ENCODE assay signal across 8 cellular contexts in genomic region chrX:283115-283845, GRCh38. TPM values are rescaled to one million over a fixed set of nuclear protein-coding genes. Genes with fewer than 3 reads are reported as not detected.
DNase-seq lines count a peak whose midpoint lies in the region; ATAC-seq and TF ChIP-seq lines count a peak whose summit lies in the region.

No MANE protein-coding gene starts in this region.

- H2AFZ ChIP-seq in neuron (ENCODE audit: low read depth, low read length) = no peak overlapping the region

- peak overlapping the region; percentile 94 to 96 (median 96) for H3K27ac Mint-ChIP-seq in CD4-positive, CD25-positive, alpha-beta regulatory T cell

- H3K36me3 ChIP-seq in CD4-positive, CD25-positive, alpha-beta regulatory T cell (ENCODE audit: control insufficient read depth, insufficient read depth, low read length) = peaks cover 9% of the 10 kb centered on the region
- H3K36me3 ChIP-seq in HUES6 (ENCODE audit: control insufficient read depth, insufficient read depth, low read length) (peaks cover 42% of the 10 kb centered on the region), neuron (ENCODE audit: insufficient read depth, low read length) (peaks cover 29% of the 10 kb centered on the region)

- peak overlapping the region; percentile 73 for H3K27ac ChIP-seq in CD4-positive, CD25-positive, alpha-beta regulatory T cell (ENCODE audit: insufficient read depth, low read length, poor library complexity, severe bottlenecking)
- H3K27ac ChIP-seq in HUES6 (ENCODE audit: low read depth, low read length) = no peak overlapping the region

- peaks cover 2% of the 10 kb centered on the region for H3K27me3 Mint-ChIP-seq in CD4-positive, CD25-positive, alpha-beta regulatory T cell

- peaks cover 15% of the 10 kb centered on the region for H3K36me3 Mint-ChIP-seq in CD4-positive, CD25-positive, alpha-beta regulatory T cell

- no peaks in the 10 kb centered on the region for H3K9me3 ChIP-seq in CD4-positive, CD25-positive, alpha-beta regulatory T cell (ENCODE audit: control insufficient read depth in 2 of 2, low read length in 2 of 2)
- H3K9me3 ChIP-seq in HUES6 (ENCODE audit: control insufficient read depth, insufficient read depth, low read depth, low read length) = no peaks in the 10 kb centered on the region
- H3K9me3 ChIP-seq in neuron (ENCODE audit: low read length) = no peaks in the 10 kb centered on the region

- H3K4me3 Mint-ChIP-seq in CD4-positive, CD25-positive, alpha-beta regulatory T cell = peak overlapping the region; percentile 95 to 97 (median 96)

- H3K27me3 ChIP-seq in CD4-positive, CD25-positive, alpha-beta regulatory T cell (ENCODE audit: control insufficient read depth, insufficient read depth, low read length) = no peaks in the 10 kb centered on the region
- H3K27me3 ChIP-seq in HUES6 (ENCODE audit: control insufficient read depth, insufficient read depth, low read length) (no peaks in the 10 kb centered on the region), neuron (ENCODE audit: insufficient read depth, low read length) (no peaks in the 10 kb centered on the region)

- H3K4me3 ChIP-seq in CD4-positive, CD25-positive, alpha-beta regulatory T cell (ENCODE audit: low read depth, low read length) = peak overlapping the region; percentile 70
- H3K4me3 ChIP-seq in HUES6 (ENCODE audit: low read depth, low read length) (peak overlapping the region; percentile 58), fibroblast of the aortic adventitia (ENCODE audit: low read depth, low read length) (peak overlapping the region; percentile 77), neuron (ENCODE audit: low read length) (peak overlapping the region; percentile 78)

- DNase-seq in CD4-positive, CD25-positive, alpha-beta regulatory T cell = peak; percentile 85 to 94 (median 86)
- DNase-seq in activated T-cell treated with anti-CD3 and anti-CD28 coated beads for 24 hours (ENCODE audit: low read depth) = peak; percentile 90
- DNase-seq in fibroblast of the aortic adventitia (ENCODE audit: low read depth) = peak; percentile 84
- peak; percentile 94 for DNase-seq in superior temporal gyrus (ENCODE audit: extremely low spot score)
- no peak for DNase-seq in hippocampal formation (lab: John Stamatoyannopoulos, UW)

- peak; percentile 100 for ATAC-seq in CD4-positive, CD25-positive, alpha-beta regulatory T cell (ENCODE audit: low read depth in 2 of 2)
- peak; percentile 97 for ATAC-seq in GM21390 (IDR thresholded peaks at IDR 0.05; ENCODE audit: unreplicated experiment)

- H3K4me1 Mint-ChIP-seq in CD4-positive, CD25-positive, alpha-beta regulatory T cell = peaks cover 0 to 51% (median 21%) of the 10 kb centered on the region in 4 donors

- no peaks in the 10 kb centered on the region for H3K4me1 ChIP-seq in CD4-positive, CD25-positive, alpha-beta regulatory T cell (ENCODE audit: control insufficient read depth, insufficient read depth, low read length, poor library complexity, severe bottlenecking)
- H3K4me1 ChIP-seq in HUES6 (ENCODE audit: control insufficient read depth, insufficient read depth, low read length) = peaks cover 9% of the 10 kb centered on the region
- H3K4me1 ChIP-seq in neuron (ENCODE audit: insufficient read depth, low read length) = peaks cover 6% of the 10 kb centered on the region

- peak overlapping the region; percentile 83 for H3K9ac ChIP-seq in HUES6 (ENCODE audit: low read length)

- no peaks in the 10 kb centered on the region for H3K9me3 Mint-ChIP-seq in CD4-positive, CD25-positive, alpha-beta regulatory T cell

- no peak for TF ChIP-seq CTCF in fibroblast of the aortic adventitia (IDR thresholded peaks at IDR 0.05; ENCODE audit: insufficient read depth, low read length)

RNA-seq across cellular contexts. Expression of gene PLCXD1, which starts 2.1 kb away (rescaled TPM):
- total RNA-seq in CD4-positive, CD25-positive, alpha-beta regulatory T cell = 13.3 TPM
- 1 to 10 TPM; 2.9 to 5.9 (median 4.3) TPM for polyA plus RNA-seq in CD4-positive, CD25-positive, alpha-beta regulatory T cell
- total RNA-seq in fibroblast of the aortic adventitia (ENCODE audit: low replicate concordance) = 7.8 and 9.5 TPM in 2 replicates

RNA-seq across cellular contexts. Expression of gene GTPBP6, which starts 35.3 kb away (rescaled TPM):
- 62.2 TPM for total RNA-seq in CD4-positive, CD25-positive, alpha-beta regulatory T cell
- polyA plus RNA-seq in CD4-positive, CD25-positive, alpha-beta regulatory T cell = 10 to 100 TPM; 29.7 to 42.8 (median 35.6) TPM
- total RNA-seq in fibroblast of the aortic adventitia (ENCODE audit: low replicate concordance) = 20.3 and 28.8 TPM in 2 replicates

Comparison
In these comparisons a context has a peak if more than half of its experiments do, and no peak if none do; other contexts are left out.
1. DNase-seq: peak in CD4-positive, CD25-positive, alpha-beta regulatory T cell (3 of 3), activated T-cell treated with anti-CD3 and anti-CD28 coated beads for 24 hours (single experiment), fibroblast of the aortic adventitia (single experiment) and superior temporal gyrus (single experiment); none in hippocampal formation (0 of 2).
2. Peak in every context shown above with its lines, with median percentiles within 50 percentile points of each other: H3K4me3 ChIP-seq.